13 cellular contexts compared by ENCODE assay signal in the genomic region with DNA sequence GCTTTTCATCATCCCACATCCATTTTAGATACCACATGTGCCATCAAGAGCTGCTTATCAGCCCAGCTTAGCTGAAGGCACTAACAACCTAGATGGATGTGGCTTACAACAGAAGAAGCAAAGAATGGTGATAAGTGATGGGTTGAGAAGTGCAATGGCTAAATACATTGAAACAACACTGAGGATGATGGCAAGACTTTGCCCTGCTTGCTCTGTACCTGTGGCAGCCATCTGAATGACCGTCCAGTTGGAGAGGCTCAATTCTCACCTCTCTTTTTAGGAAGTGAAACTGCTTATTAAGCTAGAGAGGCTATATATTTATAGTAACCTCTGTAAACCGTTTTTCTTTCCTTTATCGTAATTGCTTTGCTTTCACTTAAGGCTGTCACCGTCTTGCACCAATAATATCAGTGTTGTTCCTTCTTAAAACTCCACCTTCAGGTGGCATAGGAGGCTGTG. TPM values are rescaled to one million over a fixed set of nuclear protein-coding genes. Genes with fewer than 3 reads are reported as not detected.
DNase-seq lines count a peak whose midpoint lies in the region; ATAC-seq and TF ChIP-seq lines count a peak whose summit lies in the region.
"Had no signal": no experiment of that assay in that cellular context is flagged by ENCODE, and none has a peak within 500 bp of the region (broad histone marks: within the 10 kb centered on the region; RNA-seq: fewer than 3 reads in every experiment).

No MANE protein-coding gene starts in this region.

- intact Hi-C loops in dorsolateral prefrontal cortex (cut with DNase I), result no loop called here

- no peak overlapping the region for H3K27ac Mint-ChIP-seq in endothelial cell (ENCODE audit: unreplicated experiment)
- H3K27ac Mint-ChIP-seq: dendritic cell treated with granulocyte-macrophage colony-stimulating factor and Interleukin-4, amounts not matched to agents 40 ng/mL and 50 ng/mL, for 4 days had no signal

- no peak overlapping the region for H3K4me3 Mint-ChIP-seq in endothelial cell (ENCODE audit: unreplicated experiment)
- H3K4me3 Mint-ChIP-seq: dendritic cell treated with granulocyte-macrophage colony-stimulating factor and Interleukin-4, amounts not matched to agents 40 ng/mL and 50 ng/mL, for 4 days; naive thymus-derived CD8-positive, alpha-beta T cell had no signal

- H3K4me1 Mint-ChIP-seq in endothelial cell (ENCODE audit: unreplicated experiment), result no peaks in the 10 kb centered on the region

- no peaks in the 10 kb centered on the region for H3K9me3 Mint-ChIP-seq in endothelial cell (ENCODE audit: unreplicated experiment)
- H3K9me3 Mint-ChIP-seq: dendritic cell treated with granulocyte-macrophage colony-stimulating factor and Interleukin-4, amounts not matched to agents 40 ng/mL and 50 ng/mL, for 4 days; naive thymus-derived CD8-positive, alpha-beta T cell had no signal

- H3K4me3 ChIP-seq in dorsolateral prefrontal cortex, result no peak overlapping the region
- H3K4me3 ChIP-seq: A549, thyroid gland had no signal

- TF ChIP-seq CTCF in endothelial cell (IDR thresholded peaks at IDR 0.05; ENCODE audit: unreplicated experiment) (no peak), dorsolateral prefrontal cortex (IDR thresholded peaks at IDR 0.05 in 54 of 56, conservative IDR thresholded peaks at IDR 0.05 in 2 of 56; ENCODE audit: low read depth in 1 of 56, partially characterized antibody in 56 of 56) (no peak)

- DNase-seq in CD1c-positive myeloid dendritic cell (ENCODE audit: extremely low spot score) (peak; percentile 36), endothelial cell (ENCODE audit: low spot score) (no peak), dorsolateral prefrontal cortex (no peak), HT-29 (ENCODE audit: low spot score) (no peak), Kasumi-1 (lab: John Stamatoyannopoulos, UW) (no peak)
- DNase-seq: IMR-90; naive thymus-derived CD8-positive, alpha-beta T cell; thyroid gland had no signal

- H3K27me3 Mint-ChIP-seq in endothelial cell (ENCODE audit: unreplicated experiment), result peaks cover 1% of the 10 kb centered on the region
- H3K27me3 Mint-ChIP-seq: dendritic cell treated with granulocyte-macrophage colony-stimulating factor and Interleukin-4, amounts not matched to agents 40 ng/mL and 50 ng/mL, for 4 days; naive thymus-derived CD8-positive, alpha-beta T cell had no signal

- no peaks in the 10 kb centered on the region for H3K27me3 ChIP-seq in dorsolateral prefrontal cortex
- H3K27me3 ChIP-seq: thyroid gland had no signal

- H3K36me3 Mint-ChIP-seq in endothelial cell (ENCODE audit: low read depth, unreplicated experiment), result peaks cover 19% of the 10 kb centered on the region

- H3K27ac ChIP-seq in dorsolateral prefrontal cortex, result peak overlapping the region in 2 of 59 donors; percentile 20 to 33
- H3K27ac ChIP-seq: A549, thyroid gland had no signal

- ATAC-seq in GM19351 (IDR thresholded peaks at IDR 0.05; ENCODE audit: unreplicated experiment) (peak; percentile 87), HG02852 (IDR thresholded peaks at IDR 0.05; ENCODE audit: unreplicated experiment) (peak; percentile 84), HG03575 (IDR thresholded peaks at IDR 0.05; ENCODE audit: extremely low read depth, insufficient number of reproducible peaks, low FRiP score, unreplicated experiment) (peak; percentile 72)
- ATAC-seq: A549; naive thymus-derived CD8-positive, alpha-beta T cell had no signal

RNA-seq across cellular contexts. Expression of a gene that starts 5.7 kb away (rescaled TPM):
- total RNA-seq in endothelial cell (ENCODE audit: unreplicated experiment), result 8.2 TPM
- 10 to 100 TPM; 11.3 to 24.1 (median 17.3) TPM for total RNA-seq in dorsolateral prefrontal cortex
- total RNA-seq in HT-29 (2014; rRNA removed; shearing (Covaris generic)), result 1.1 and 1.5 TPM in 2 replicates

RNA-seq across cellular contexts. Expression of a gene that starts 5.9 kb away (rescaled TPM):
- total RNA-seq in endothelial cell (ENCODE audit: unreplicated experiment) (26.3 TPM), dorsolateral prefrontal cortex (10 to 100 TPM; 25.4 to 49.0 (median 39.5) TPM)
- 8.6 and 10.7 TPM in 2 replicates for total RNA-seq in HT-29 (2014; rRNA removed; shearing (Covaris generic))
